In genomic region chr5:124647393-124647792, GRCh38 we compare ENCODE assay signal across 1 cellular context.
TF ChIP-seq lines count a peak whose summit lies in the region.

No MANE protein-coding gene starts in this region.

TF ChIP-seq in WTC11, 78 proteins besides CTCF, POLR2A, EP300 and RAD21 (continued from another document):
- TF ChIP-seq ZNF532 (CRISPR knock-in tag; IDR thresholded peaks at IDR 0.05; ENCODE audit: borderline replicate concordance) = no peak
- TF ChIP-seq FOXP4 (CRISPR knock-in tag; IDR thresholded peaks at IDR 0.05) = no peak
TF ChIP-seq in WTC11: peak in this region for 0.
